ENCODE assay signal across 8 cellular contexts in the genomic region with DNA sequence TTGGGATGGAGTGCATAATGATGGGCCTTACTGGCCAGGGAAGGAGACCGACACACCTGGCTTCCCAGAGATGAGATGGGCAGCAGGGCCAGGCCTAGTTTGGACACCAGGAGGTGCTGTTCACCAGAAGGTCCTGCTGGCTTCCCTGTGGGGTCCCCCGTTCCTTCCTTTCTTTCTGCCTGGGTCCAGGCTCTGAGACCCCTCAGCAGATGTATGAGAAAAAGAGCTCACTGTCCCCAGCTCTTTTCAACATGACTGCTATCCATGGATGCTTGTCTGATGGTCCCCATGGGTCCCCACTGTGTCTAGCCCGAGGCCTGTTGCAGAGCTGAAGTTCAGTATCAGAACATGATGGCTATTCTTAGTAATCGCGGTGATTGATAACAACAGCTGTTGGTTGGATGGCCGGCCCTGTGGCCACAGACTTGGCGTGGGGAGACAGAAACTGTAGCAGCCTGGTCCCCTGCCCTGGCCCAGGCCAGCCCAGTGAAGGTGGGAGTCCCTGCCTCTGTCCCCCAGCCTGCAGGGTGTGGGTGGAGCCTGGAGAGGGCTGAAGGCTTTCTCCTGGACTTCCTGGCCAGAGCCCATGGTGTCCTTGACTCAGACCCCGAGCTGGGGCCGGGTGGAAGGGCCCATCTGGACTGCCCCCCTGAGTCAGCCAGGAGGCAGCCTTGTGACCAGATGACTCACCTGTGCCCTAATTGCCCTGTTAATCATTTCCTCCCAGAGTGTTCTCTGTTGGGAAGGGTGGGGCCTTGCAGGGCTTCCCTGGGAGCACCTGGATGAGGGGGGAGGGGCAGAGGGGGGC. TPM values are rescaled to one million over a fixed set of nuclear protein-coding genes. Genes with fewer than 3 reads are reported as not detected.
DNase-seq lines count a peak whose midpoint lies in the region; ATAC-seq and TF ChIP-seq lines count a peak whose summit lies in the region.

No MANE protein-coding gene starts in this region.

- peaks cover 20% of the 10 kb centered on the region for H3K4me1 ChIP-seq in HUES64 (ENCODE audit: insufficient read depth, low read length)
- peaks cover 27 to 50% of the 10 kb centered on the region in 2 donors for H3K4me1 ChIP-seq in thyroid gland

- no peak for ATAC-seq in HG02884 (IDR thresholded peaks at IDR 0.05; ENCODE audit: unreplicated experiment)

- H3K36me3 ChIP-seq in HUES64 (ENCODE audit: insufficient read depth, low read length) (no peaks in the 10 kb centered on the region), thyroid gland (no peaks in the 10 kb centered on the region)

- DNase-seq in NCI-H345 (lab: John Stamatoyannopoulos, UW) (peak; percentile 3), NCI-H345 treated with DMSO at 0.1 percent for 48 hours (lab: John Stamatoyannopoulos, UW; ENCODE audit: unreplicated experiment) (no peak), T1000 (lab: John Stamatoyannopoulos, UW) (peak; percentile 81), ecto neural progenitor cell (ENCODE audit: low spot score) (peak; percentile 76), medulla oblongata (ENCODE audit: extremely low spot score) (peak; percentile 53), thyroid gland (peak; percentile 75 to 76)

- WGBS in HUES64: 55% methylated on average over 9 of the region's 9 CpGs
- WGBS in thyroid gland, 2 donors: 44 to 72% methylated on average over 5 to 7 of the region's 9 CpGs

- H3K27me3 ChIP-seq in HUES64 (ENCODE audit: insufficient read depth, low read length) (peaks cover 4% of the 10 kb centered on the region; the same call in 1 of the 2 replicates), thyroid gland (no peaks in the 10 kb centered on the region)

- peak overlapping the region; percentile 68 for H3K27ac ChIP-seq in HUES64 (ENCODE audit: low read depth, low read length)
- peak overlapping the region; percentile 90 to 93 (median 91) for H3K27ac ChIP-seq in thyroid gland

- no peaks in the 10 kb centered on the region for H3K9me3 ChIP-seq in HUES64 (ENCODE audit: insufficient read depth, low read depth, low read length)
- no peaks in the 10 kb centered on the region for H3K9me3 ChIP-seq in thyroid gland

- intact Hi-C loops in thyroid gland (cut with DNase I): loop anchor here (5.0 to 10.0 kb wide), 3 partner anchors 37 to 565 kb away; no protein-coding TSS in a partner anchor

- no peak for TF ChIP-seq POLR2A in thyroid gland (IDR thresholded peaks at IDR 0.05)

- peak in 5 of 6 experiments; percentile 53 to 90 (median 82) for TF ChIP-seq CTCF in thyroid gland (IDR thresholded peaks at IDR 0.05)

- H3K4me3 ChIP-seq in HUES64 (ENCODE audit: low read length) (no peak overlapping the region), thyroid gland (replicated peaks in 1 of 3) (no peak overlapping the region)

- peak overlapping the region; percentile 44; the same call in 1 of the 2 replicates for H3K9ac ChIP-seq in HUES64 (ENCODE audit: low read depth, low read length)

RNA-seq across cellular contexts. Expression of gene BAK1, which starts 9.9 kb away (rescaled TPM):
- polyA plus RNA-seq in HUES64 (2013, experiment 1 of 2): 36.2 TPM
- 35.6 TPM for polyA plus RNA-seq in HUES64 (2013, experiment 2 of 2)
- 1 to 10 TPM; 2.3 to 8.5 (median 4.6) TPM for total RNA-seq in thyroid gland

RNA-seq across cellular contexts. Expression of gene ITPR3, which starts 31.2 kb away (rescaled TPM):
- polyA plus RNA-seq in HUES64 (2013, experiment 1 of 2): 11.4 TPM
- 12.3 TPM for polyA plus RNA-seq in HUES64 (2013, experiment 2 of 2)
- total RNA-seq in thyroid gland: 100 to 1,000 TPM in 2 of 4 donors, 10 to 100 TPM in 2; 77.8 to 145 (median 105) TPM
